9 cellular contexts compared by ENCODE assay signal in the genomic region with DNA sequence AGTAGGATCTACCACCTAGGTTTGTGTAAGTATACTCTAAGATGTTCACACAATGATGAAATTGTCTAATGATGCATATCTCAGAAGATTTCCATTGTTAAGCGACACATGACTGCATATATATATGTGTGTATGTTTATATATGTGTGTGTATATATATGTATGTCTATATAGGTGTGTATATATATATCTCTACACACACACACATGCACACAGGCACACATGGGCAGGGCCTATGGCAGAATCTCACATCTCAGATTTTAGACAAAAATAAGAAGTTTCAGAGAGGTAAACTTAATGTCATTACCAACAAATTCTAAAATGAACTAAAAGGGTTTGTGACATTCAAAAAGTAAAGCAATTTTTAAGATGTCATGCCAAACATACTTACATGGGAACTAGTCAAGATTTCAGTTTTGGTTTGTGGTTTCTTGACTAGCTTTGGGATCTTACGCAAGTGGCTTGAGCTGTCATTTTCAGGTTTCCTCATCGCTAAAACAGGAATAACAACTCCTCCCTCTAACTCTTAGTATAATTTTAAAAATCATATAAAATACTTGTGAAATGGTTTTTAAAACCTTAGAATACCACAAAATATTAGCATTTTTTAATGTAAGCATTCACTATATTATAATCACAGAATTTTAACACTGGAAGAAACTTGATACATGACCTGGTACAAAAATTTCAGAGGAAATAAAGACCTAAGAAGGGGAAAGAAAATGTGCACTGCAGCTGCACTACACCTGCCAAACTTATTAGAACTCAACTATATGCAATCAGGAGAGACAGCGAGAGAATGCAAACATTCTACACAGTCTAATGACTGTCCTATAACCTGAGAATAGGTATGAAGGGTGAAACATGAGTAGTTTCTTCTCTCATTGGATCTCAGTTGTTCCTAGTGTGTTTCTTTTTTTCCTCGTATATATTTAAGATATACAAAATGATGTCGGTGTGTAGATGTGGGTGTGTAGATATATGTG.
A peak's percentile ranks its signal among the peaks of the same experiment; 100 is the strongest.
DNase-seq lines count a peak whose midpoint lies in the region; ATAC-seq and TF ChIP-seq lines count a peak whose summit lies in the region.
"Had no signal": no experiment of that assay in that cellular context is flagged by ENCODE, and none has a peak within 500 bp of the region (broad histone marks: within the 10 kb centered on the region; RNA-seq: fewer than 3 reads in every experiment).

No MANE protein-coding gene starts in this region.

- no peak overlapping the region for H3K4me3 Mint-ChIP-seq in Caco-2 (ENCODE audit: unreplicated experiment)

- H3K4me1 ChIP-seq in Caco-2 = no peaks in the 10 kb centered on the region
- H3K4me1 ChIP-seq: foreskin keratinocyte had no signal

- H3K9me3 Mint-ChIP-seq in Caco-2 (ENCODE audit: unreplicated experiment) = no peaks in the 10 kb centered on the region

- CTCF ChIA-PET in AG04449 (lab: Yijun Ruan, JAX) (interaction anchor here (0.9 to 1.2 kb wide), 2 partner anchors 186 to 476 kb away, joined by 3 to 4 read pairs; no protein-coding TSS in a partner anchor), Caco-2 (lab: Charles Lee) (no interaction called here)

- no peaks in the 10 kb centered on the region for H3K36me3 ChIP-seq in Caco-2 (ENCODE audit: control insufficient read depth, insufficient read depth, low read length)

- H3K4me3 ChIP-seq in AG04449 (ENCODE audit: low read depth, low read length) (no peak overlapping the region), Caco-2 (ENCODE audit: low read depth, low read length) (no peak overlapping the region)

- ATAC-seq in GM18873 (IDR thresholded peaks at IDR 0.05; ENCODE audit: low FRiP score, unreplicated experiment) (peak; percentile 39), HG03060 (IDR thresholded peaks at IDR 0.05; ENCODE audit: low read depth, unreplicated experiment) (peak; percentile 35), left lobe of liver (no peak)
- ATAC-seq: foreskin keratinocyte had no signal

- H3K9me3 ChIP-seq in Caco-2 = no peaks in the 10 kb centered on the region

- DNase-seq in AG04449 (ENCODE audit: low read depth, low spot score) (peak; percentile 37), SW 1271 (lab: John Stamatoyannopoulos, UW) (no peak), left lobe of liver (ENCODE audit: low spot score) (no peak), NCI-H1436 (lab: John Stamatoyannopoulos, UW) (no peak), Caco-2 (no peak)

- no peak overlapping the region for H3K27ac Mint-ChIP-seq in Caco-2 (ENCODE audit: unreplicated experiment)

- no peaks in the 10 kb centered on the region for H3K27me3 Mint-ChIP-seq in Caco-2 (ENCODE audit: insufficient read depth, unreplicated experiment)

- no peaks in the 10 kb centered on the region for H3K36me3 Mint-ChIP-seq in Caco-2 (ENCODE audit: insufficient read depth, unreplicated experiment)

- intact Hi-C loops in Caco-2 (cut with micrococcal nuclease; ENCODE audit: unreplicated experiment) = no loop called here

- POLR2A ChIA-PET in AG04449 (lab: Yijun Ruan, JAX) (no interaction called here), Caco-2 (lab: Charles Lee) (no interaction called here)

- H3K4me1 Mint-ChIP-seq in Caco-2 (ENCODE audit: low read depth, unreplicated experiment) = no peaks in the 10 kb centered on the region

- no peaks in the 10 kb centered on the region for H3K27me3 ChIP-seq in Caco-2 (replicated peaks; ENCODE audit: control insufficient read depth, insufficient read depth, low read length)
- H3K27me3 ChIP-seq: foreskin keratinocyte had no signal

- peak overlapping the region; percentile 49; the same call in 1 of the 2 replicates for H3K27ac ChIP-seq in VCaP
- H3K27ac ChIP-seq: foreskin keratinocyte had no signal

- TF ChIP-seq CTCF in AG04449 (IDR thresholded peaks at IDR 0.05; ENCODE audit: insufficient read depth, low read length, missing control alignments) = no peak
- no peak for TF ChIP-seq CTCF in VCaP (conservative IDR thresholded peaks at IDR 0.05)
- TF ChIP-seq CTCF in Caco-2 (IDR thresholded peaks at IDR 0.05; ENCODE audit: insufficient read depth in 1 of 2, low read depth in 1 of 2, low read length in 1 of 2, severe bottlenecking in 1 of 2, unreplicated experiment in 1 of 2) = no peak

- no TSS peak for BruUV-seq in Caco-2 (replicated peaks; lab: Mats Ljungman, UMichigan)
